Comparison of ENCODE assay signal across 16 cellular contexts in the genomic region with DNA sequence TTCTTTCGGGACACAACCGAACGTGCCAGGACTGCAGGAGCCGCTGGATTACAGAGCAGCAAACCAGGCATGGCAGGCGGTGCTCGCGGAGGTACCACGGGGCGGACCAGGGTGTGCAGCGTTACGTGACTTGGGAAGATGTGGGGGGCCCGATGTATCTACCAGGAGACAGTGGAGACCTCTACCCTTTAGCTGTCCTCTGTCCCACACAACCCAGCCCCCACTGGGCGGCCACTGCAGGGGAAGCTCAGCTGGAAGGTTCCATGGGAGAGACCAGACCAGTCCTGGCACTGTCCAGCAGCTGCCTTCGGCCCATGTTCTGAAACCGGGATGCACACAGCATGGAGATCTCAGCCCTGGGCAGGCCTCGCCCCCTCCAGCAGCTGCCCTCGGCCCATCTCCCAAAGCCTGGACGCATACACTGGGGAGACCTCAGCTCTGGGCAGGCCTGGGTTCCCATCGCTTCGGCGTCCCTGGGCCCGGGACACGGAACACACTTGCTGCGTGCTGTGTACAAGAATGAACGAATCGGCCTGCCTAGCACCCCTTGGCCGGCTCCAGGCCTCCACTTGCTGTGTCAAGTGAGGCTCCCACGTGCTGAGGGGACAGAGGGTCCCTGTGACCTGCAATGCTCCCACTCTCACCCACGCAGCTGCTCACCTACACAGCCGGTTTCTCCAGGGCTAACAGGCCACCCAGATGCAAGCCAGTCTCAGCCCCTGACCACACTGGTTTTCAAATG.
DNase-seq lines count a peak whose midpoint lies in the region; ATAC-seq, FAIRE-seq and TF ChIP-seq lines count a peak whose summit lies in the region.
"Had no signal": no experiment of that assay in that cellular context is flagged by ENCODE, and none has a peak within 500 bp of the region (broad histone marks: within the 10 kb centered on the region; RNA-seq: fewer than 3 reads in every experiment).

No MANE protein-coding gene starts in this region.

- no peak for TF ChIP-seq CTCF in RWPE2 (IDR thresholded peaks at IDR 0.05; ENCODE audit: poor library complexity, severe bottlenecking)

- FAIRE-seq in GM12892 (lab: Jason Lieb, UNC): no peak

- peaks cover 0 to 40% (median 6%) of the 10 kb centered on the region in 11 experiments; a peak in 8 of 22 replicates for H3K36me3 ChIP-seq in BLaER1 treated with 17β-estradiol and CSF1 and Interleukin-3, amounts not matched to agents 10 nM and 100 nM
- H3K36me3 ChIP-seq in RWPE2 (ENCODE audit: low read depth): no peaks in the 10 kb centered on the region

- H3K9ac ChIP-seq in BLaER1 treated with 17β-estradiol and CSF1 and Interleukin-3, amounts not matched to agents 10 nM and 100 nM: no peak overlapping the region

- intact Hi-C loops in left ventricle myocardium superior (cut with micrococcal nuclease) (no loop called here), posterior cingulate gyrus (cut with DNase I) (no loop called here)

- peak overlapping the region in 6 of 11 experiments; percentile 5 to 95 (median 72); a peak in 2 of 22 replicates for H3K4me2 ChIP-seq in BLaER1 treated with 17β-estradiol and CSF1 and Interleukin-3, amounts not matched to agents 10 nM and 100 nM
- H3K4me2 ChIP-seq: PC-9 had no signal

- ATAC-seq in RWPE2 (ENCODE audit: low read depth) (no peak), left ventricle myocardium superior (no peak), GM19395 (IDR thresholded peaks at IDR 0.05; ENCODE audit: unreplicated experiment) (no peak)

- H3K4me1 ChIP-seq in BLaER1 treated with 17β-estradiol and CSF1 and Interleukin-3, amounts not matched to agents 10 nM and 100 nM: peaks cover 30 to 100% (median 82%) of the 10 kb centered on the region in 10 experiments
- no peaks in the 10 kb centered on the region for H3K4me1 ChIP-seq in RWPE2 (ENCODE audit: insufficient read depth, poor library complexity, severe bottlenecking)

- H3K9me3 ChIP-seq in BLaER1 treated with 17β-estradiol and CSF1 and Interleukin-3, amounts not matched to agents 10 nM and 100 nM (replicated peaks in 1 of 11): no peaks in the 10 kb centered on the region
- no peaks in the 10 kb centered on the region for H3K9me3 ChIP-seq in RWPE2 (ENCODE audit: severe bottlenecking)

- TF ChIP-seq POLR2A in GM12892 (IDR thresholded peaks at IDR 0.05; ENCODE audit: low read depth, low read length): no peak

- H3K4me3 ChIP-seq in BLaER1 treated with 17β-estradiol and CSF1 and Interleukin-3, amounts not matched to agents 10 nM and 100 nM: no peak overlapping the region
- H3K4me3 ChIP-seq in RWPE2 (ENCODE audit: severe bottlenecking): no peak overlapping the region
- H3K4me3 ChIP-seq: PC-9, SK-N-MC had no signal

- DNase-seq in RWPE2 (ENCODE audit: low spot score): peak; percentile 53
- peak; percentile 26 for DNase-seq in left ventricle myocardium superior
- peak in 7 of 10 donors; percentile 5 to 82 (median 26) for DNase-seq in posterior cingulate gyrus
- no peak for DNase-seq in HuH-7 (ENCODE audit: low spot score)
- DNase-seq in GM12892 (ENCODE audit: insufficient read length): no peak
- DNase-seq: CD4-positive, alpha-beta memory T cell; cerebellar nuclear complex; effector CD8-positive, alpha-beta T cell; NCI-H187; NCI-H226; PC-9; stimulated activated CD8-positive, alpha-beta memory T cell treated with anti-CD3 and anti-CD28 coated beads, Interleukin-4, amount 100 ng/mL, for 48 hours; T-helper 9 cell had no signal

- no peak overlapping the region for H3K27ac ChIP-seq in BLaER1 treated with 17β-estradiol and CSF1 and Interleukin-3, amounts not matched to agents 10 nM and 100 nM
- H3K27ac ChIP-seq in RWPE2 (ENCODE audit: poor library complexity, severe bottlenecking): no peak overlapping the region
- H3K27ac ChIP-seq: PC-9, SK-N-MC had no signal

- H4K20me1 ChIP-seq in BLaER1 treated with 17β-estradiol and CSF1 and Interleukin-3, amounts not matched to agents 10 nM and 100 nM: peaks cover 99 to 100% (median 100%) of the 10 kb centered on the region in 11 experiments

- H3K27me3 ChIP-seq in BLaER1 treated with 17β-estradiol and CSF1 and Interleukin-3, amounts not matched to agents 10 nM and 100 nM: peaks cover 0 to 38% (median 0%) of the 10 kb centered on the region in 11 experiments; a peak in 9 of 22 replicates
- no peaks in the 10 kb centered on the region for H3K27me3 ChIP-seq in RWPE2 (ENCODE audit: insufficient read depth, poor library complexity, severe bottlenecking)

Comparison
In these comparisons a context has a peak if more than half of its experiments do, and no peak if none do; other contexts are left out.
1. DNase-seq: peak in RWPE2 (single experiment), left ventricle myocardium superior (single experiment) and posterior cingulate gyrus (7 of 10); none in HuH-7 (single experiment) and GM12892 (single experiment).